ENCODE assay signal across 9 cellular contexts in the genomic region with DNA sequence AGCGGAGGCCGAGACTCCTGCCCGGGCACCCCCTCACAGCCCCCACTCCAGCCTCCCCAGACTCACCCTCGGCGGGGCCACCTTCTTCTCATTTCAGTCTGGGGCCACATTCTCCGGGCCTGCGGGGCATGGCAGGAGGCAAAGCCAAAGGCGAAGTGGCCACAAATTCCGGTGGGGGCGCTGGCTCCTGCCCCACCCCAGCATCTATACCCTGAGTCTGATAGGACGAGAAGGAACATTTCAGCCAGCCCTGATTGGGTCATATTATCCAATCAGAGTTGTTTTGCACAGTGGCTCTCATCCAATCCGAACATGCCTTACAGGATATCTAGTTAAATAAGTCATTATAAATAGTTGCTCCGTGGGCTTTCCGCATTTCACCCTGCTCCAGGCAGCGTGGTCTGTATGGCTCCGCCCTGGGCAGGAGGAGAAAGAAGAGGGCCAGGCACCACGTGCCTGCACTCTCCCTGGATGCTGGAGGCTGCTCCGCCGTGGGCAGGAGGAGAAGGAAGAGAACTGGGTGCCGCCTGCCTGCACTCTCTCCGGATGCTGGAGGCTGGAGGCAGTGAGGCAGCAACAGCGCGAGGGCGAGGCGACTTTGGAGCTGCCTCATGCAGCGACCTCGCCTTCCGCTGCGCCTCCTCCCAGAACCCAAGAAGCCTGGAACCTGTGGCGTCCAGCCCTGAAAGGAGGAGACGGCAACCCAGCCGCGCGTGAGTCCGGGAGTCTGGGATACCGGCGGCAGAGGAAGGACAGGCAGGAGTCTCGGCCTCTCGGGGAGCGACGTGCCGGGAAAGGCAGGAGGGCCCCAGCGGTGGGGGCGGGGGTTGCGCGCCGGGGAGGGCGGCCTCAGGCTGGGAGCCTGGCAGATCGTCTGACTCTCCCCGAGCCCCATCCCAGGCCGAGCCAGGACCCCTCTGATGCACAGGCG.
DNase-seq lines count a peak whose midpoint lies in the region; ATAC-seq, FAIRE-seq and TF ChIP-seq lines count a peak whose summit lies in the region.
"Had no signal": no experiment of that assay in that cellular context is flagged by ENCODE, and none has a peak within 500 bp of the region (broad histone marks: within the 10 kb centered on the region; RNA-seq: fewer than 3 reads in every experiment).

No MANE protein-coding gene starts in this region.

- POLR2A ChIA-PET in HepG2 (lab: Yijun Ruan, JAX) (no interaction called here), GM10248 (lab: Yijun Ruan, JAX) (no interaction called here)

- no peak for TF ChIP-seq EP300 in HepG2 (IDR thresholded peaks at IDR 0.05; ENCODE audit: low read depth in 2 of 2, low read length in 2 of 2)
- no peak for TF ChIP-seq EP300 in HepG2 (CRISPR knock-in tag; IDR thresholded peaks at IDR 0.05; ENCODE audit: borderline replicate concordance)

- no peaks in the 10 kb centered on the region for H3K79me2 ChIP-seq in HepG2 (ENCODE audit: insufficient read depth, low read length)

- peaks cover 0 to 9% of the 10 kb centered on the region in 2 experiments; a peak in 4 of 5 replicates for H3K27me3 ChIP-seq in HepG2 (ENCODE audit: control insufficient read depth in 1 of 2, insufficient read depth in 2 of 2, low read length in 2 of 2)

- peaks cover 3% of the 10 kb centered on the region for H3K36me3 Mint-ChIP-seq in stimulated activated naive CD8-positive, alpha-beta T cell treated with anti-CD3 and anti-CD28 coated beads, Interleukin-15, Interleukin-2, amounts not matched to agents 100 ng/mL and 50 ng/mL, for 24 hours (ENCODE audit: low read depth)

- no peak overlapping the region for H3K27ac ChIP-seq in HepG2 (ENCODE audit: extremely low read length, insufficient read depth, low read length)

- H3K9me3 Mint-ChIP-seq in stimulated activated naive CD8-positive, alpha-beta T cell treated with anti-CD3 and anti-CD28 coated beads, Interleukin-15, Interleukin-2, amounts not matched to agents 100 ng/mL and 50 ng/mL, for 24 hours: no peaks in the 10 kb centered on the region

- TF ChIP-seq CTCF in astrocyte of the spinal cord (IDR thresholded peaks at IDR 0.05; ENCODE audit: low read depth, low read length): no peak
- no peak for TF ChIP-seq CTCF in HepG2 (CRISPR knock-in tag; IDR thresholded peaks at IDR 0.05)
- no peak for TF ChIP-seq CTCF in GM10248 (IDR thresholded peaks at IDR 0.05; ENCODE audit: control extremely low read depth, extremely low read depth, low read depth, missing control alignments)

- H3K4me3 ChIP-seq in astrocyte of the spinal cord (ENCODE audit: low read depth, low read length) (peak overlapping the region; percentile 31), HepG2 (replicated peaks in 1 of 3; ENCODE audit: insufficient read depth in 1 of 3, low read depth in 2 of 3, low read length in 3 of 3) (peak overlapping the region in 2 of 3 experiments; percentile 17 to 61; a peak in 2 of 6 replicates)

- no peak for DNase-seq in stimulated activated naive CD8-positive, alpha-beta T cell treated with anti-CD3 and anti-CD28 coated beads, Interleukin-15, Interleukin-2, amounts not matched to agents 100 U/mL and 50 U/mL, for 24 hours
- no peak for DNase-seq in astrocyte of the spinal cord (ENCODE audit: low read depth, low spot score)
- DNase-seq in HepG2 (ENCODE audit: low spot score): peak; percentile 6
- DNase-seq in GDM1 (lab: John Stamatoyannopoulos, UW): no peak
- no peak for DNase-seq in GM12892 (ENCODE audit: insufficient read length)
- DNase-seq in GM10248 (ENCODE audit: extremely low spot score): no peak
- DNase-seq: stimulated activated CD4-positive, alpha-beta T cell treated with anti-CD3 and anti-CD28 coated beads, Interleukin-12 subunit alpha, Interleukin-12 subunit beta, amount 100 ng/mL, for 4 hours had no signal

- no peaks in the 10 kb centered on the region for H3K4me1 ChIP-seq in HepG2 (ENCODE audit: insufficient read depth, low read length)

- no peaks in the 10 kb centered on the region for H4K20me1 ChIP-seq in HepG2 (ENCODE audit: insufficient read depth, low read length)

- in situ Hi-C loops in astrocyte of the spinal cord (cut with HindIII; ENCODE audit: low sequenced_read_pairs): no loop called here
- in situ Hi-C loops in HepG2 (cut with HindIII; ENCODE audit: extremely low pct_ligation_motif_present, low pct_unique_long_range_greater_than_20kb): no loop called here

- intact Hi-C loops in HepG2 (cut with micrococcal nuclease; ENCODE audit: unreplicated experiment): no loop called here

- no peak for TF ChIP-seq POLR2A in HepG2 (IDR thresholded peaks at IDR 0.05; ENCODE audit: insufficient read depth in 1 of 2, low read depth in 2 of 2, low read length in 2 of 2)
- TF ChIP-seq POLR2A in GM12892 (IDR thresholded peaks at IDR 0.05; ENCODE audit: low read depth, low read length): no peak

- no peaks in the 10 kb centered on the region for H3K36me3 ChIP-seq in HepG2 (replicated peaks in 1 of 2; ENCODE audit: control insufficient read depth in 1 of 2, insufficient read depth in 2 of 2, low read length in 2 of 2)

- no peak for TF ChIP-seq RAD21 in HepG2 (CRISPR knock-in tag; IDR thresholded peaks at IDR 0.05)

- H3K4me2 ChIP-seq in HepG2 (ENCODE audit: low read depth, low read length): peak overlapping the region; percentile 58

- H2AFZ ChIP-seq in HepG2 (ENCODE audit: low read length): no peak overlapping the region

- CTCF ChIA-PET in HepG2 (lab: Yijun Ruan, JAX; ENCODE audit: low intra/inter-chr PET ratio, low total read pairs) (no interaction called here), GM10248 (lab: Yijun Ruan, JAX) (no interaction called here)

- no peak overlapping the region for H3K9ac ChIP-seq in HepG2 (ENCODE audit: insufficient read depth, low read depth, low read length)

- peak overlapping the region; percentile 32 for H3K4me3 Mint-ChIP-seq in stimulated activated naive CD8-positive, alpha-beta T cell treated with anti-CD3 and anti-CD28 coated beads, Interleukin-15, Interleukin-2, amounts not matched to agents 100 ng/mL and 50 ng/mL, for 24 hours

- 29% methylated on average over 10 of the region's 52 CpGs for WGBS in HepG2 (ENCODE audit: low lambda C conversion rate)

- FAIRE-seq in HepG2 (lab: Jason Lieb, UNC) (no peak), GM12892 (lab: Jason Lieb, UNC) (no peak)

- BruUV-seq in HepG2 (replicated peaks; lab: Mats Ljungman, UMichigan): no TSS peak

- no peaks in the 10 kb centered on the region for H3K4me1 Mint-ChIP-seq in stimulated activated naive CD8-positive, alpha-beta T cell treated with anti-CD3 and anti-CD28 coated beads, Interleukin-15, Interleukin-2, amounts not matched to agents 100 ng/mL and 50 ng/mL, for 24 hours (ENCODE audit: low read depth)

- H3K9me3 ChIP-seq in HepG2 (ENCODE audit: low read length): no peaks in the 10 kb centered on the region

- peaks cover 43% of the 10 kb centered on the region for H3K27me3 Mint-ChIP-seq in stimulated activated naive CD8-positive, alpha-beta T cell treated with anti-CD3 and anti-CD28 coated beads, Interleukin-15, Interleukin-2, amounts not matched to agents 100 ng/mL and 50 ng/mL, for 24 hours

- ATAC-seq in stimulated activated naive CD8-positive, alpha-beta T cell treated with anti-CD3 and anti-CD28 coated beads, Interleukin-15, Interleukin-2, amounts not matched to agents 100 U/mL and 50 U/mL, for 24 hours: no peak
- ATAC-seq in HepG2: peak; percentile 92
- ATAC-seq in HG02588 (IDR thresholded peaks at IDR 0.05; ENCODE audit: unreplicated experiment): no peak

- no peak overlapping the region for H3K27ac Mint-ChIP-seq in stimulated activated naive CD8-positive, alpha-beta T cell treated with anti-CD3 and anti-CD28 coated beads, Interleukin-15, Interleukin-2, amounts not matched to agents 100 ng/mL and 50 ng/mL, for 24 hours

TF ChIP-seq in HepG2, 621 proteins besides CTCF, POLR2A, EP300 and RAD21 (continues in another document):
- no peak for TF ChIP-seq ZNF713 (CRISPR knock-in tag; IDR thresholded peaks at IDR 0.05)
- TF ChIP-seq, protein P1, sequence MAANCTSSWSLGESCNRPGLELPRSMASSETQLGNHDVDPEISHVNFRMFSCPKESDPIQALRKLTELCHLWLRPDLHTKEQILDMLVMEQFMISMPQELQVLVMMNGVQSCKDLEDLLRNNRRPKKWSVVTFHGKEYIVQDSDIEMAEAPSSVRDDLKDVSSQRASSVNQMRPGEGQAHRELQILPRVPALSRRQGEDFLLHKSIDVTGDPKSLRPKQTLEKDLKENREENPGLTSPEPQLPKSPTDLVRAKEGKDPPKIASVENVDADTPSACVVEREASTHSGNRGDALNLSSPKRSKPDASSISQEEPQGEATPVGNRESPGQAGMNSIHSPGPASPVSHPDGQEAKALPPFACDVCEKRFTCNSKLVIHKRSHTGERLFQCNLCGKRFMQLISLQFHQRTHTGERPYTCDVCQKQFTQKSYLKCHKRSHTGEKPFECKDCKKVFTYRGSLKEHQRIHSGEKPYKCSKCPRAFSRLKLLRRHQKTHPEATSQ (CRISPR knock-in tag; IDR thresholded peaks at IDR 0.05; ENCODE audit: borderline replicate concordance): no peak
- 0 out of 2 replicates have a peak, but pooled peaks have one; percentile 17 for TF ChIP-seq NFYB (CRISPR knock-in tag; IDR thresholded peaks at IDR 0.05)
- TF ChIP-seq, protein P2, sequence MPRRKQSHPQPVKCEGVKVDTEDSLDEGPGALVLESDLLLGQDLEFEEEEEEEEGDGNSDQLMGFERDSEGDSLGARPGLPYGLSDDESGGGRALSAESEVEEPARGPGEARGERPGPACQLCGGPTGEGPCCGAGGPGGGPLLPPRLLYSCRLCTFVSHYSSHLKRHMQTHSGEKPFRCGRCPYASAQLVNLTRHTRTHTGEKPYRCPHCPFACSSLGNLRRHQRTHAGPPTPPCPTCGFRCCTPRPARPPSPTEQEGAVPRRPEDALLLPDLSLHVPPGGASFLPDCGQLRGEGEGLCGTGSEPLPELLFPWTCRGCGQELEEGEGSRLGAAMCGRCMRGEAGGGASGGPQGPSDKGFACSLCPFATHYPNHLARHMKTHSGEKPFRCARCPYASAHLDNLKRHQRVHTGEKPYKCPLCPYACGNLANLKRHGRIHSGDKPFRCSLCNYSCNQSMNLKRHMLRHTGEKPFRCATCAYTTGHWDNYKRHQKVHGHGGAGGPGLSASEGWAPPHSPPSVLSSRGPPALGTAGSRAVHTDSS (CRISPR knock-in tag; conservative IDR thresholded peaks at IDR 0.05): no peak
- 0 out of 2 replicates have a peak, but pooled peaks have one; percentile 20 for TF ChIP-seq ZNF788 (CRISPR knock-in tag; IDR thresholded peaks at IDR 0.05; ENCODE audit: borderline replicate concordance)
- TF ChIP-seq SPEN (CRISPR knock-in tag; IDR thresholded peaks at IDR 0.05; ENCODE audit: low read depth): no peak
